8 cellular contexts compared by ENCODE assay signal in genomic region chr9:87336914-87337333, GRCh38.
DNase-seq lines count a peak whose midpoint lies in the region; ATAC-seq and TF ChIP-seq lines count a peak whose summit lies in the region.

No MANE protein-coding gene starts in this region.

- intact Hi-C loops in mucosa of descending colon (cut with DNase I, micrococcal nuclease), result loop anchor here (2.0 to 5.0 kb wide), 2 partner anchors 326 to 330 kb away; no protein-coding TSS in a partner anchor
- intact Hi-C loops in uterus (cut with DNase I; ENCODE audit: low total_unique reads), result loop anchor here (5.0 kb wide), 1 partner anchor 320 kb away; no protein-coding TSS in a partner anchor

- H3K36me3 ChIP-seq in mucosa of descending colon (ENCODE audit: low read depth) (no peaks in the 10 kb centered on the region), uterus (no peaks in the 10 kb centered on the region)

- no peak overlapping the region for H3K4me3 ChIP-seq in NB4 (ENCODE audit: low read depth, low read length)
- no peak overlapping the region for H3K4me3 ChIP-seq in mucosa of descending colon
- peak overlapping the region; percentile 25 to 33 for H3K4me3 ChIP-seq in uterus

- TF ChIP-seq POLR2A in NB4 (IDR thresholded peaks at IDR 0.05; ENCODE audit: extremely low read depth, insufficient read length) (no peak), erythroblast (IDR thresholded peaks at IDR 0.05; ENCODE audit: low read length) (no peak), uterus (IDR thresholded peaks at IDR 0.05) (no peak)

- H3K9me3 ChIP-seq in mucosa of descending colon (no peaks in the 10 kb centered on the region), uterus (no peaks in the 10 kb centered on the region)

- H3K27me3 ChIP-seq in uterus, result no peaks in the 10 kb centered on the region

- peak; percentile 56; the same call in 2 of the 3 replicates for TF ChIP-seq CTCF in GM12872 (IDR thresholded peaks at IDR 0.05; ENCODE audit: insufficient read depth, low read depth, low read length)
- TF ChIP-seq CTCF in NB4 (IDR thresholded peaks at IDR 0.05; ENCODE audit: low read depth, low read length), result peak; percentile 37
- TF ChIP-seq CTCF in mucosa of descending colon (IDR thresholded peaks at IDR 0.05), result peak; percentile 17
- TF ChIP-seq CTCF in uterus (IDR thresholded peaks at IDR 0.05), result peak; percentile 69 to 78 (median 76)

- H3K27ac ChIP-seq in uterus, result no peak overlapping the region

- ATAC-seq in mucosa of descending colon (peak; percentile 64), GM21447 (IDR thresholded peaks at IDR 0.05; ENCODE audit: unreplicated experiment) (no peak)

- no peaks in the 10 kb centered on the region for H3K4me1 ChIP-seq in mucosa of descending colon (ENCODE audit: low read depth)
- H3K4me1 ChIP-seq in uterus, result no peaks in the 10 kb centered on the region

- DNase-seq in AG08396 (ENCODE audit: low spot score) (peak; percentile 33), NB4 (ENCODE audit: low read depth) (peak; percentile 68), SW480 (ENCODE audit: low spot score) (peak; percentile 73), erythroblast (lab: John Stamatoyannopoulos, UW) (peak; percentile 83 to 87), mucosa of descending colon (peak in 1 of 3 donors; percentile 33), uterus (peak in 1 of 2 donors; percentile 50)

Comparison
In these comparisons a context has a peak if more than half of its experiments do, and no peak if none do; other contexts are left out.
1. CTCF ChIP-seq: peak in every context shown above with its lines; median percentile 76 in uterus; 56 in GM12872; 37 in NB4; 17 in mucosa of descending colon.
2. H3K4me3 ChIP-seq: peak in uterus (2 of 2); none in NB4 (single experiment) and mucosa of descending colon (single experiment).